Comparison of ENCODE assay signal across 1 cellular context in genomic region chr9:137578518-137579258, GRCh38.
TF ChIP-seq lines count a peak whose summit lies in the region.

TSS of gene DPH7 (minus strand) at chr9:137578925. CDS start at chr9:137578777, 148 bp downstream.

TF ChIP-seq in GM12878, 131 proteins besides CTCF, POLR2A, EP300 and RAD21 (continued from another document and continues in another):
- peak; percentile 83 for TF ChIP-seq ZNF687 (IDR thresholded peaks at IDR 0.05)
- TF ChIP-seq KDM1A (IDR thresholded peaks at IDR 0.05; ENCODE audit: borderline replicate concordance): no peak
- TF ChIP-seq RBBP5 (conservative IDR thresholded peaks at IDR 0.05): no peak
- TF ChIP-seq RELA (IDR thresholded peaks at IDR 0.05; ENCODE audit: borderline replicate concordance, partially characterized antibody): peak; percentile 74
- no peak for TF ChIP-seq ZNF622 (IDR thresholded peaks at IDR 0.05)
- no peak for TF ChIP-seq PAX8 (IDR thresholded peaks at IDR 0.05)
- peak; percentile 97 for TF ChIP-seq NKRF (conservative IDR thresholded peaks at IDR 0.05)
- no peak; the same call in 1 of the 2 replicates for TF ChIP-seq PML (IDR thresholded peaks at IDR 0.05; ENCODE audit: low read length)
- TF ChIP-seq IKZF2 (IDR thresholded peaks at IDR 0.05): no peak
- TF ChIP-seq REST (IDR thresholded peaks at IDR 0.05; ENCODE audit: low read depth, low read length): no peak
- TF ChIP-seq SP1 (IDR thresholded peaks at IDR 0.05; ENCODE audit: low read depth, low read length): peak; percentile 68
- TF ChIP-seq E2F8 (IDR thresholded peaks at IDR 0.05; ENCODE audit: low read depth, partially characterized antibody): no peak
- no peak for TF ChIP-seq SPI1 (IDR thresholded peaks at IDR 0.05; ENCODE audit: borderline replicate concordance, insufficient read depth, low read depth, low read length)
- TF ChIP-seq CEBPZ (IDR thresholded peaks at IDR 0.05; ENCODE audit: low read depth, low read length): no peak
- no peak for TF ChIP-seq ZBTB4 (CRISPR knock-in tag; IDR thresholded peaks at IDR 0.05)
- TF ChIP-seq SMC3 (IDR thresholded peaks at IDR 0.05; ENCODE audit: borderline replicate concordance, low read length): peak; percentile 30; the same call in 1 of the 2 replicates
- TF ChIP-seq EGR1 (IDR thresholded peaks at IDR 0.05; ENCODE audit: borderline replicate concordance in 1 of 2, low read depth in 2 of 2, low read length in 2 of 2): peak; percentile 73 to 82
- no peak for TF ChIP-seq IRF3 (IDR thresholded peaks at IDR 0.05)
- TF ChIP-seq SREBF1 (IDR thresholded peaks at IDR 0.05; ENCODE audit: low read length): peak; percentile 77
- TF ChIP-seq STAT3 (IDR thresholded peaks at IDR 0.05; ENCODE audit: low read depth, low read length): no peak
- peak; percentile 83 for TF ChIP-seq NR2C2 (IDR thresholded peaks at IDR 0.05; ENCODE audit: borderline replicate concordance, control insufficient read depth, insufficient read length, low read depth)
- peak; percentile 92 for TF ChIP-seq STAT1 (conservative IDR thresholded peaks at IDR 0.05)
- TF ChIP-seq MYB (IDR thresholded peaks at IDR 0.05; ENCODE audit: borderline replicate concordance, low read depth, low read length): no peak
- peak; percentile 87 for TF ChIP-seq KLF5 (IDR thresholded peaks at IDR 0.05; ENCODE audit: partially characterized antibody)
- no peak for TF ChIP-seq HSF1 (IDR thresholded peaks at IDR 0.05; ENCODE audit: low read depth, low read length)
- peak; percentile 20; the same call in 1 of the 3 replicates for TF ChIP-seq POU2F2 (IDR thresholded peaks at IDR 0.05; ENCODE audit: borderline replicate concordance, low read depth, low read length)
- TF ChIP-seq CHD1 (IDR thresholded peaks at IDR 0.05; ENCODE audit: low read depth, low read length): no peak
- TF ChIP-seq NBN (IDR thresholded peaks at IDR 0.05): peak; percentile 57; the same call in 1 of the 2 replicates
- TF ChIP-seq RELB (IDR thresholded peaks at IDR 0.05; ENCODE audit: low read depth): 0 out of 2 replicates have a peak, but pooled peaks have one; percentile 22
- TF ChIP-seq SIN3A (IDR thresholded peaks at IDR 0.05; ENCODE audit: low read depth, low read length): peak; percentile 60
- peak; percentile 69; the same call in 1 of the 2 replicates for TF ChIP-seq ZSCAN29 (IDR thresholded peaks at IDR 0.05)
